ENCODE assay signal across 32 cellular contexts in the genomic region with DNA sequence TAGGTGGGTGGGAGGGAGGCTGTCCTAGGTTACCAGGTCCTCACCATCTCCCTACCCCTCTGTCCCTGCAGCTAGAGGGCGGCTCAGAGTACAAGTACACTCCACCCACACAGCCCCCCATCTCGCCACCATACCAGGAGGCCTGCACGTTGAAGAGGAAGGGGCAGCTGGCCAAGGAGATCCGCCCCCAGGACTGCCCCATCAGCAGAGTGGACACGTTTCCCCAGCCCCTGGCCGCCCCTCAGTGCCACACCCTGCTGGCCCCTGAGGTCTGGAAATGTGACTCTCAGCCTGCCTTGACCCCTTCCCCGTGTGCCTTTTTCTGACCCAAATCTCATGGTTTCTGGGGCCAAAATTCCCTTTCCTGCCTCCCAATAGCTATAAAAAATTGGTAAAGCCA.
"Had no signal": no experiment of that assay in that cellular context is flagged by ENCODE, and none has a peak within 500 bp of the region (broad histone marks: within the 10 kb centered on the region; RNA-seq: fewer than 3 reads in every experiment).

No MANE protein-coding gene starts in this region.

- H3K4me3 Mint-ChIP-seq: activated CD4-positive, alpha-beta memory T cell treated with anti-CD3 and anti-CD28 coated beads for 36 hours; activated CD4-positive, alpha-beta T cell treated with anti-CD3 and anti-CD28 coated beads for 36 hours; activated CD4-positive, alpha-beta T cell treated with anti-CD3 and anti-CD28 coated beads, Interleukin-2, amount 10 ng/mL, durations not matched to agents 24 days and 14 days; activated CD8-positive, alpha-beta T cell treated with anti-CD3 and anti-CD28 coated beads, Interleukin-2, amount 10 ng/mL, durations not matched to agents 7 days and 5 days; activated naive CD4-positive, alpha-beta T cell treated with anti-CD3 and anti-CD28 coated beads for 36 hours; activated naive CD4-positive, alpha-beta T cell treated with anti-CD3 and anti-CD28 coated beads, Interleukin-2, amount 50 U/mL, for 24 hours; activated naive CD8-positive, alpha-beta T cell treated with anti-CD3 and anti-CD28 coated beads for 36 hours; activated naive CD8-positive, alpha-beta T cell treated with anti-CD3 and anti-CD28 coated beads, Interleukin-2, amount 50 U/mL, for 24 hours; activated T-helper 1 cell treated with anti-CD3 and anti-CD28 coated beads, Interleukin-12 subunit alpha, Interleukin-12 subunit beta, Interleukin-2, Interleukin-4 antibody, amounts not matched to agents 30 ng/mL and 10 ng/mL and 1 ng/mL, durations not matched to agents 14 hours and 24 hours and 36 hours; brain; central memory CD8-positive, alpha-beta T cell; dendritic cell treated with granulocyte-macrophage colony-stimulating factor and Interleukin-4, amounts not matched to agents 40 ng/mL and 50 ng/mL, for 4 days; endodermal cell; T-helper 17 cell; T-helper 2 cell treated with Interferon-gamma antibody and Interleukin-4, amounts not matched to agents 5 μg/mL and 100 μg/mL, for 36 hours had no signal

- H3K27me3 Mint-ChIP-seq: activated CD4-positive, alpha-beta memory T cell treated with anti-CD3 and anti-CD28 coated beads for 36 hours; activated CD4-positive, alpha-beta T cell treated with anti-CD3 and anti-CD28 coated beads for 36 hours; activated CD4-positive, alpha-beta T cell treated with anti-CD3 and anti-CD28 coated beads, Interleukin-2, amount 10 ng/mL, durations not matched to agents 24 days and 14 days; activated naive CD4-positive, alpha-beta T cell treated with anti-CD3 and anti-CD28 coated beads, Interleukin-2, amount 50 U/mL, for 24 hours; activated naive CD8-positive, alpha-beta T cell treated with anti-CD3 and anti-CD28 coated beads for 36 hours; activated naive CD8-positive, alpha-beta T cell treated with anti-CD3 and anti-CD28 coated beads, Interleukin-2, amount 50 U/mL, for 24 hours; central memory CD8-positive, alpha-beta T cell; dendritic cell treated with granulocyte-macrophage colony-stimulating factor and Interleukin-4, amounts not matched to agents 40 ng/mL and 50 ng/mL, for 4 days; T-helper 17 cell had no signal

- DNase-seq: activated CD4-positive, alpha-beta memory T cell treated with anti-CD3 and anti-CD28 coated beads for 36 hours; activated CD4-positive, alpha-beta T cell treated with anti-CD3 and anti-CD28 coated beads for 36 hours; activated CD4-positive, alpha-beta T cell treated with anti-CD3 and anti-CD28 coated beads, Interleukin-2, amount 10 ng/mL, durations not matched to agents 24 days and 14 days; activated CD4-positive, CD25-positive, alpha-beta regulatory T cell; activated CD4-positive, CD25-positive, alpha-beta regulatory T cell treated with anti-CD3 and anti-CD28 coated beads, Interleukin-2, amount 50 U/mL, for 72 hours; activated CD8-positive, alpha-beta memory T cell treated with anti-CD3 and anti-CD28 coated beads, Interleukin-2, amount 50 U/mL, for 48 hours; activated CD8-positive, alpha-beta T cell treated with anti-CD3 and anti-CD28 coated beads, Interleukin-2, amount 10 ng/mL, durations not matched to agents 7 days and 5 days; activated effector memory CD4-positive, alpha-beta T cell treated with anti-CD3 and anti-CD28 coated beads, Interleukin-2, amount 50 U/mL, for 16 hours; activated naive CD4-positive, alpha-beta T cell treated with anti-CD3 and anti-CD28 coated beads for 36 hours; activated naive CD8-positive, alpha-beta T cell treated with anti-CD3 and anti-CD28 coated beads for 36 hours; activated naive CD8-positive, alpha-beta T cell treated with anti-CD3 and anti-CD28 coated beads, Interleukin-2, amount 50 U/mL, for 24 hours; activated T-cell treated with anti-CD3 and anti-CD28 coated beads, Interleukin-2, amount 50 U/mL, for 48 hours; adrenal gland; amygdala; effector memory CD4-positive, alpha-beta T cell; endodermal cell; erythroblast; foreskin keratinocyte; gastrocnemius medialis; T-helper 1 cell; T-helper 17 cell; T1000 had no signal

- H3K4me3 ChIP-seq: adrenal gland, coronary artery, dorsolateral prefrontal cortex, esophagus muscularis mucosa, gastrocnemius medialis had no signal

- H3K27me3 ChIP-seq: adrenal gland, esophagus muscularis mucosa, foreskin keratinocyte, gastrocnemius medialis had no signal

- H3K9me3 ChIP-seq: adrenal gland, esophagus muscularis mucosa, gastrocnemius medialis had no signal

- H3K27ac ChIP-seq: adrenal gland, coronary artery, dorsolateral prefrontal cortex, esophagus muscularis mucosa, foreskin keratinocyte, gastrocnemius medialis had no signal

- H3K27ac Mint-ChIP-seq: activated CD4-positive, alpha-beta memory T cell treated with anti-CD3 and anti-CD28 coated beads for 36 hours; activated CD4-positive, alpha-beta T cell treated with anti-CD3 and anti-CD28 coated beads for 36 hours; activated CD4-positive, alpha-beta T cell treated with anti-CD3 and anti-CD28 coated beads, Interleukin-2, amount 10 ng/mL, durations not matched to agents 24 days and 14 days; activated CD8-positive, alpha-beta T cell treated with anti-CD3 and anti-CD28 coated beads, Interleukin-2, amount 10 ng/mL, durations not matched to agents 7 days and 5 days; activated naive CD4-positive, alpha-beta T cell treated with anti-CD3 and anti-CD28 coated beads for 36 hours; activated naive CD4-positive, alpha-beta T cell treated with anti-CD3 and anti-CD28 coated beads, Interleukin-2, amount 50 U/mL, for 24 hours; activated naive CD8-positive, alpha-beta T cell treated with anti-CD3 and anti-CD28 coated beads for 36 hours; activated T-helper 1 cell treated with anti-CD3 and anti-CD28 coated beads, Interleukin-12 subunit alpha, Interleukin-12 subunit beta, Interleukin-2, Interleukin-4 antibody, amounts not matched to agents 30 ng/mL and 10 ng/mL and 1 ng/mL, durations not matched to agents 14 hours and 24 hours and 36 hours; activated T-helper 2 cell treated with anti-CD3 and anti-CD28 coated beads, Interferon-gamma antibody, Interleukin-2, Interleukin-4, amounts not matched to agents 10 μg/mL and 5 μg/mL and 100 μg/mL, durations not matched to agents 14 hours and 24 hours and 36 hours; brain; dendritic cell treated with granulocyte-macrophage colony-stimulating factor and Interleukin-4, amounts not matched to agents 40 ng/mL and 50 ng/mL, for 4 days; endodermal cell; T-helper 17 cell; T-helper 2 cell treated with Interferon-gamma antibody and Interleukin-4, amounts not matched to agents 5 μg/mL and 100 μg/mL, for 36 hours had no signal

- H3K4me1 ChIP-seq: adrenal gland, foreskin keratinocyte, gastrocnemius medialis had no signal

- H3K9me3 Mint-ChIP-seq: activated CD4-positive, alpha-beta memory T cell treated with anti-CD3 and anti-CD28 coated beads for 36 hours; activated CD4-positive, alpha-beta T cell treated with anti-CD3 and anti-CD28 coated beads, Interleukin-2, amount 10 ng/mL, durations not matched to agents 24 days and 14 days; activated naive CD4-positive, alpha-beta T cell treated with anti-CD3 and anti-CD28 coated beads for 36 hours; activated naive CD4-positive, alpha-beta T cell treated with anti-CD3 and anti-CD28 coated beads, Interleukin-2, amount 50 U/mL, for 24 hours; activated naive CD8-positive, alpha-beta T cell treated with anti-CD3 and anti-CD28 coated beads for 36 hours; activated naive CD8-positive, alpha-beta T cell treated with anti-CD3 and anti-CD28 coated beads, Interleukin-2, amount 50 U/mL, for 24 hours; activated T-helper 1 cell treated with anti-CD3 and anti-CD28 coated beads, Interleukin-12 subunit alpha, Interleukin-12 subunit beta, Interleukin-2, Interleukin-4 antibody, amounts not matched to agents 30 ng/mL and 10 ng/mL and 1 ng/mL, durations not matched to agents 14 hours and 24 hours and 36 hours; activated T-helper 2 cell treated with anti-CD3 and anti-CD28 coated beads, Interferon-gamma antibody, Interleukin-2, Interleukin-4, amounts not matched to agents 10 μg/mL and 5 μg/mL and 100 μg/mL, durations not matched to agents 14 hours and 24 hours and 36 hours; central memory CD8-positive, alpha-beta T cell; dendritic cell treated with granulocyte-macrophage colony-stimulating factor and Interleukin-4, amounts not matched to agents 40 ng/mL and 50 ng/mL, for 4 days; T-helper 2 cell treated with Interferon-gamma antibody and Interleukin-4, amounts not matched to agents 5 μg/mL and 100 μg/mL, for 36 hours had no signal
